Comparison of ENCODE assay signal across 9 cellular contexts in genomic region chr17:41417576-41418015, GRCh38. TPM values are rescaled to one million over a fixed set of nuclear protein-coding genes. Genes with fewer than 3 reads are reported as not detected.
DNase-seq lines count a peak whose midpoint lies in the region; ATAC-seq, FAIRE-seq and TF ChIP-seq lines count a peak whose summit lies in the region.
"Had no signal": no experiment of that assay in that cellular context is flagged by ENCODE, and none has a peak within 500 bp of the region (broad histone marks: within the 10 kb centered on the region; RNA-seq: fewer than 3 reads in every experiment).

No MANE protein-coding gene starts in this region.

- H3K4me1 ChIP-seq in lower lobe of right lung: no peaks in the 10 kb centered on the region

- intact Hi-C loops in lower lobe of right lung (cut with DNase I): no loop called here

- no peak overlapping the region for H3K27ac ChIP-seq in lower lobe of right lung

- no peak overlapping the region for H3K4me3 Mint-ChIP-seq in T-helper 2 cell treated with Interferon-gamma antibody and Interleukin-4, amounts not matched to agents 5 μg/mL and 100 μg/mL, for 36 hours

- TF ChIP-seq CTCF in D721Med (IDR thresholded peaks at IDR 0.05; ENCODE audit: insufficient read depth, missing control alignments): peak; percentile 17
- peak; percentile 54 for TF ChIP-seq CTCF in HFF-Myc (IDR thresholded peaks at IDR 0.05; ENCODE audit: low read depth, low read length, missing control alignments)
- peak; percentile 25 for TF ChIP-seq CTCF in astrocyte of the cerebellum (IDR thresholded peaks at IDR 0.05; ENCODE audit: low read depth, low read length, missing control alignments)
- peak; percentile 24 for TF ChIP-seq CTCF in lower lobe of right lung (IDR thresholded peaks at IDR 0.05)

- no peak for FAIRE-seq in D721Med (lab: Jason Lieb, UNC)

- no peak for ATAC-seq in lower lobe of right lung
- ATAC-seq in GM21723 (IDR thresholded peaks at IDR 0.05; ENCODE audit: unreplicated experiment): no peak
- no peak for ATAC-seq in HG02884 (IDR thresholded peaks at IDR 0.05; ENCODE audit: unreplicated experiment)

- in situ Hi-C loops in astrocyte of the cerebellum (cut with HindIII; ENCODE audit: low sequenced_read_pairs): no loop called here

- peaks cover 4% of the 10 kb centered on the region for H3K4me1 Mint-ChIP-seq in T-helper 2 cell treated with Interferon-gamma antibody and Interleukin-4, amounts not matched to agents 5 μg/mL and 100 μg/mL, for 36 hours (ENCODE audit: low read depth)

- H3K4me3 ChIP-seq in HFF-Myc (replicated peaks; ENCODE audit: low read depth, low read length) (no peak overlapping the region), astrocyte of the cerebellum (ENCODE audit: low read depth, low read length) (no peak overlapping the region), lower lobe of right lung (no peak overlapping the region)

- no peaks in the 10 kb centered on the region for H3K9me3 ChIP-seq in lower lobe of right lung

- H3K27ac Mint-ChIP-seq in T-helper 2 cell treated with Interferon-gamma antibody and Interleukin-4, amounts not matched to agents 5 μg/mL and 100 μg/mL, for 36 hours: no peak overlapping the region

- no peaks in the 10 kb centered on the region for H3K9me3 Mint-ChIP-seq in T-helper 2 cell treated with Interferon-gamma antibody and Interleukin-4, amounts not matched to agents 5 μg/mL and 100 μg/mL, for 36 hours

- H3K36me3 ChIP-seq in lower lobe of right lung: no peaks in the 10 kb centered on the region

- no peak for DNase-seq in D721Med (ENCODE audit: insufficient read length, low spot score)
- no peak for DNase-seq in HFF-Myc (ENCODE audit: extremely low read depth, low read depth)
- DNase-seq in astrocyte of the cerebellum (ENCODE audit: low read depth): no peak
- no peak for DNase-seq in lower lobe of right lung
- DNase-seq in T-helper 2 cell treated with Interferon-gamma antibody and Interleukin-4, amounts not matched to agents 5 μg/mL and 100 μg/mL, for 36 hours (ENCODE audit: low spot score): no peak
- DNase-seq in effector CD4-positive, alpha-beta T cell: no peak
- DNase-seq: occipital lobe had no signal

- H3K36me3 Mint-ChIP-seq in T-helper 2 cell treated with Interferon-gamma antibody and Interleukin-4, amounts not matched to agents 5 μg/mL and 100 μg/mL, for 36 hours (ENCODE audit: low read depth): no peaks in the 10 kb centered on the region

- peaks cover 3% of the 10 kb centered on the region for H3K27me3 Mint-ChIP-seq in T-helper 2 cell treated with Interferon-gamma antibody and Interleukin-4, amounts not matched to agents 5 μg/mL and 100 μg/mL, for 36 hours (ENCODE audit: low read depth)

- no peaks in the 10 kb centered on the region for H3K27me3 ChIP-seq in lower lobe of right lung (ENCODE audit: low read depth)

RNA-seq across cellular contexts. Expression of gene KRT37, which starts 6.8 kb away (rescaled TPM):
- not detected for total RNA-seq in lower lobe of right lung
- total RNA-seq: occipital lobe had no signal

RNA-seq across cellular contexts. Expression of gene KRT31, which starts 20.2 kb away (rescaled TPM):
- total RNA-seq in lower lobe of right lung: not detected

RNA-seq across cellular contexts. Expression of gene KRT38, which starts 23.2 kb away (rescaled TPM):
- not detected for total RNA-seq in lower lobe of right lung
- total RNA-seq: occipital lobe had no signal

RNA-seq across cellular contexts. Expression of gene KRT34, which starts 35.5 kb away (rescaled TPM):
- total RNA-seq in lower lobe of right lung: not detected

RNA-seq across cellular contexts. Expression of gene KRT33B, which starts 48.0 kb away (rescaled TPM):
- total RNA-seq in lower lobe of right lung: not detected
- total RNA-seq: occipital lobe had no signal
